ENCODE assay signal across 22 cellular contexts in the genomic region with DNA sequence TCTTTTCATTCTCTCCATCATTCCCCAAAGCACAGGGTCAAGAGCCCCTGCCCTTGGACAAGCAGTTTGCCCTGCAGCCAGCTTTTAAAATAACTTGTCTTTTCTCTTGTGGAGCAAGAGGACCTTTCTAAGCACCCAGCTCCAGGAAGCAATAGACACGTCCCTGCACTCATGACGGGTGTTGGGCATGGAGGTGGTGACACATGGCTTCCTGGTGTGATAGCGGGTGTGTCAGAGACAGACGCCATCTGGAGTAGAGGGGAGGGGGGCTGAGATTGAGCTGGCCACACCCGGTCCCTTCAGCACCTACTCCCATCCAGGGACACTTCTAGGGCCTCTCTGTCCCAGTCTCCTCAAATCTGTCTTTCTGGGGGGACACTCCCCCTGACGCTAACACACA.
DNase-seq lines count a peak whose midpoint lies in the region; ATAC-seq, FAIRE-seq and TF ChIP-seq lines count a peak whose summit lies in the region.
"Had no signal": no experiment of that assay in that cellular context is flagged by ENCODE, and none has a peak within 500 bp of the region (broad histone marks: within the 10 kb centered on the region; RNA-seq: fewer than 3 reads in every experiment).

No MANE protein-coding gene starts in this region.

- intact Hi-C loops in left colon (cut with DNase I, micrococcal nuclease) = no loop called here

- peaks cover 10% of the 10 kb centered on the region for H3K9me3 Mint-ChIP-seq in nephron progenitor cell

- H3K36me3 Mint-ChIP-seq in nephron progenitor cell (ENCODE audit: low read depth) = peaks cover 5% of the 10 kb centered on the region

- H3K4me1 Mint-ChIP-seq in nephron progenitor cell = peaks cover 56% of the 10 kb centered on the region

- no peak for FAIRE-seq in frontal cortex (lab: Jason Lieb, UNC)
- FAIRE-seq: A204.1, endothelial cell of umbilical vein, K562 had no signal

- H3K27me3 Mint-ChIP-seq in nephron progenitor cell (ENCODE audit: low read depth, poor library complexity) = peaks cover 5% of the 10 kb centered on the region

- ATAC-seq in left colon = peak; percentile 90
- ATAC-seq: activated CD8-positive, alpha-beta T cell treated with anti-CD3 and anti-CD28 coated beads, Interleukin-2, amount 10 ng/mL, durations not matched to agents 7 days and 5 days; gastroesophageal sphincter; K562 had no signal

- no peak overlapping the region for H3K27ac Mint-ChIP-seq in nephron progenitor cell
- H3K27ac Mint-ChIP-seq: activated CD8-positive, alpha-beta T cell treated with anti-CD3 and anti-CD28 coated beads, Interleukin-2, amount 10 ng/mL, durations not matched to agents 7 days and 5 days; HFFc6 had no signal

- DNase-seq in NCI-H2029 (lab: John Stamatoyannopoulos, UW) (peak; percentile 37), NCI-H2029 treated with DMSO at 0.1 percent for 48 hours (lab: John Stamatoyannopoulos, UW) (no peak), cardiac fibroblast (ENCODE audit: low read depth in 2 of 2) (peak; percentile 33 to 43), left colon (peak; percentile 32 to 45), nephron progenitor cell (no peak), AML-193 (lab: John Stamatoyannopoulos, UW) (no peak), frontal cortex (ENCODE audit: low spot score in 2 of 2) (no peak)
- no peak for DNase-seq in activated naive CD4-positive, alpha-beta T cell treated with anti-CD3 and anti-CD28 coated beads, Interleukin-2, amount 50 U/mL, for 16 hours
- DNase-seq: activated CD8-positive, alpha-beta T cell treated with anti-CD3 and anti-CD28 coated beads, Interleukin-2, amount 10 ng/mL, durations not matched to agents 7 days and 5 days; amygdala; HFFc6; midbrain; NCI-H1417; NCI-H526; sigmoid colon; stimulated activated CD4-positive, alpha-beta T cell treated with anti-CD3 and anti-CD28 coated beads, Interleukin-4, amount 100 ng/mL, for 1 hour; stimulated activated CD8-positive, alpha-beta memory T cell treated with anti-CD3 and anti-CD28 coated beads, Interleukin-4, amount 100 ng/mL, for 48 hours; SW 1271 had no signal

- H3K4me3 ChIP-seq in cardiac fibroblast (replicated peaks in 1 of 2; ENCODE audit: low read depth in 2 of 2, low read length in 2 of 2) = no peak overlapping the region
- H3K4me3 ChIP-seq: gastroesophageal sphincter, K562, sigmoid colon had no signal

- H3K4me3 Mint-ChIP-seq in nephron progenitor cell = no peak overlapping the region
- H3K4me3 Mint-ChIP-seq: activated CD8-positive, alpha-beta T cell treated with anti-CD3 and anti-CD28 coated beads, Interleukin-2, amount 10 ng/mL, durations not matched to agents 7 days and 5 days; HFFc6 had no signal

- TF ChIP-seq CTCF in cardiac fibroblast (IDR thresholded peaks at IDR 0.05; ENCODE audit: low read depth, low read length) (no peak), nephron progenitor cell (IDR thresholded peaks at IDR 0.05) (no peak)

Comparison
In these comparisons a context has a peak if more than half of its experiments do, and no peak if none do; other contexts are left out.
1. DNase-seq: peak in NCI-H2029 (single experiment), cardiac fibroblast (2 of 2) and left colon (2 of 2); none in NCI-H2029 treated with DMSO at 0.1 percent for 48 hours (single experiment), activated naive CD4-positive, alpha-beta T cell treated with anti-CD3 and anti-CD28 coated beads, Interleukin-2, amount 50 U/mL, for 16 hours (single experiment), nephron progenitor cell (single experiment), AML-193 (0 of 2) and frontal cortex (0 of 2).